22 cellular contexts compared by ENCODE assay signal in genomic region chr16:53201900-53202299, GRCh38.
DNase-seq lines count a peak whose midpoint lies in the region; ATAC-seq, FAIRE-seq and TF ChIP-seq lines count a peak whose summit lies in the region.
"Had no signal": no experiment of that assay in that cellular context is flagged by ENCODE, and none has a peak within 500 bp of the region (broad histone marks: within the 10 kb centered on the region; RNA-seq: fewer than 3 reads in every experiment).

No MANE protein-coding gene starts in this region.

- peaks cover 11% of the 10 kb centered on the region for H3K4me1 Mint-ChIP-seq in central memory CD8-positive, alpha-beta T cell
- no peaks in the 10 kb centered on the region for H3K4me1 Mint-ChIP-seq in endodermal cell
- H3K4me1 Mint-ChIP-seq in stimulated activated effector memory CD8-positive, alpha-beta T cell treated with anti-CD3 and anti-CD28 coated beads, Interleukin-12 subunit alpha, Interleukin-12 subunit beta, amount 100 ng/mL, for 72 hours = peaks cover 27% of the 10 kb centered on the region
- H3K4me1 Mint-ChIP-seq in naive thymus-derived CD8-positive, alpha-beta T cell = peaks cover 3 to 8% (median 7%) of the 10 kb centered on the region in 4 donors

- no peak for TF ChIP-seq CTCF in K562 (IDR thresholded peaks at IDR 0.05 in 2 of 3, conservative IDR thresholded peaks at IDR 0.05 in 1 of 3; ENCODE audit: insufficient read depth in 2 of 3, low read depth in 1 of 3, low read length in 3 of 3)
- no peak for TF ChIP-seq CTCF in endodermal cell (conservative IDR thresholded peaks at IDR 0.05)
- TF ChIP-seq CTCF in thyroid gland (IDR thresholded peaks at IDR 0.05) = no peak

- no peaks in the 10 kb centered on the region for H3K27me3 Mint-ChIP-seq in central memory CD8-positive, alpha-beta T cell
- H3K27me3 Mint-ChIP-seq in endodermal cell (ENCODE audit: insufficient read depth) = no peaks in the 10 kb centered on the region
- no peaks in the 10 kb centered on the region for H3K27me3 Mint-ChIP-seq in naive thymus-derived CD8-positive, alpha-beta T cell
- H3K27me3 Mint-ChIP-seq: CD4-positive, alpha-beta memory T cell; CD4-positive, CD25-positive, alpha-beta regulatory T cell; CD8-positive, alpha-beta memory T cell had no signal

- H3K9me3 ChIP-seq in K562 (replicated peaks; ENCODE audit: control insufficient read depth, insufficient read depth, low read depth, low read length) (no peaks in the 10 kb centered on the region), endodermal cell (ENCODE audit: control insufficient read depth, low read length) (peaks cover 24% of the 10 kb centered on the region), thyroid gland (no peaks in the 10 kb centered on the region)
- H3K9me3 ChIP-seq: BE2C had no signal

- H3K9ac ChIP-seq in K562 (ENCODE audit: insufficient read depth in 1 of 2, low read depth in 2 of 2, low read length in 2 of 2) (no peak overlapping the region), endodermal cell (ENCODE audit: extremely low read depth, low read length, poor library complexity, severe bottlenecking) (no peak overlapping the region)
- H3K9ac ChIP-seq: BLaER1 had no signal

- CTCF ChIA-PET in K562 (lab: Yijun Ruan, JAX; ENCODE audit: low intra/inter-chr PET ratio) = no interaction called here

- no peak for DNase-seq in K562 (ENCODE audit: extremely low read depth in 1 of 4, low spot score in 3 of 4)
- no peak for DNase-seq in central memory CD8-positive, alpha-beta T cell (ENCODE audit: low spot score in 2 of 2)
- no peak for DNase-seq in endodermal cell
- DNase-seq in stimulated activated effector memory CD8-positive, alpha-beta T cell treated with anti-CD3 and anti-CD28 coated beads, Interleukin-12 subunit alpha, Interleukin-12 subunit beta, amount 100 ng/mL, for 72 hours (ENCODE audit: low spot score in 2 of 2) = no peak
- DNase-seq in naive thymus-derived CD8-positive, alpha-beta T cell = no peak
- DNase-seq in NOMO-1 treated with DMSO at 0.1 percent for 48 hours (lab: John Stamatoyannopoulos, UW; ENCODE audit: unreplicated experiment) = no peak
- DNase-seq in thyroid gland = no peak
- DNase-seq: 8988T; ACHN; BE2C; C1 segment of cervical spinal cord; CD4-positive, alpha-beta memory T cell; CD4-positive, CD25-positive, alpha-beta regulatory T cell; CD8-positive, alpha-beta memory T cell; COR-L47; DMS79 treated with DMSO at 0.1 percent for 48 hours; GF-D8 had no signal

- H3K9me3 Mint-ChIP-seq in central memory CD8-positive, alpha-beta T cell = no peaks in the 10 kb centered on the region
- peaks cover 16% of the 10 kb centered on the region for H3K9me3 Mint-ChIP-seq in endodermal cell
- H3K9me3 Mint-ChIP-seq in stimulated activated effector memory CD8-positive, alpha-beta T cell treated with anti-CD3 and anti-CD28 coated beads, Interleukin-12 subunit alpha, Interleukin-12 subunit beta, amount 100 ng/mL, for 72 hours = no peaks in the 10 kb centered on the region
- H3K9me3 Mint-ChIP-seq in naive thymus-derived CD8-positive, alpha-beta T cell = no peaks in the 10 kb centered on the region
- H3K9me3 Mint-ChIP-seq: CD4-positive, alpha-beta memory T cell; CD4-positive, CD25-positive, alpha-beta regulatory T cell; CD8-positive, alpha-beta memory T cell had no signal

- H3K4me3 ChIP-seq in K562 (no peak overlapping the region), endodermal cell (ENCODE audit: low read length) (peak overlapping the region; percentile 45), thyroid gland (replicated peaks in 1 of 3) (no peak overlapping the region)
- H3K4me3 ChIP-seq: BLaER1 had no signal

- TF ChIP-seq RAD21 in K562 (CRISPR knock-in tag; conservative IDR thresholded peaks at IDR 0.05 in 1 of 2, IDR thresholded peaks at IDR 0.05 in 1 of 2) = no peak

- no peak overlapping the region for H3K4me2 ChIP-seq in K562 (ENCODE audit: insufficient read depth, low read length)
- H3K4me2 ChIP-seq: BLaER1 had no signal

- H3K27me3 ChIP-seq in K562 (ENCODE audit: control insufficient read depth in 2 of 2, insufficient read depth in 2 of 2, low read length in 2 of 2) (no peaks in the 10 kb centered on the region), endodermal cell (ENCODE audit: control insufficient read depth, insufficient read depth, low read length, poor library complexity, severe bottlenecking) (no peaks in the 10 kb centered on the region), thyroid gland (no peaks in the 10 kb centered on the region)
- H3K27me3 ChIP-seq: BE2C, BLaER1 had no signal

- POLR2A ChIA-PET in K562 (lab: Yijun Ruan, JAX) = no interaction called here
- POLR2A ChIA-PET in naive thymus-derived CD8-positive, alpha-beta T cell (lab: Charles Lee) = no interaction called here

- H3K27ac ChIP-seq in K562 (ENCODE audit: extremely low read depth, low read depth, low read length) = no peak overlapping the region
- H3K27ac ChIP-seq in endodermal cell (ENCODE audit: low read depth, low read length) = no peak overlapping the region
- H3K27ac ChIP-seq in thyroid gland = no peak overlapping the region
- H3K27ac ChIP-seq: BLaER1 had no signal

- no peak for ATAC-seq in K562
- ATAC-seq in central memory CD8-positive, alpha-beta T cell (replicated peaks; ENCODE audit: extremely low read depth, poor library complexity, severe bottlenecking) = no peak
- no peak for ATAC-seq in stimulated activated effector memory CD8-positive, alpha-beta T cell treated with anti-CD3 and anti-CD28 coated beads, Interleukin-12 subunit alpha, Interleukin-12 subunit beta, amount 100 ng/mL, for 72 hours
- no peak for ATAC-seq in naive thymus-derived CD8-positive, alpha-beta T cell
- ATAC-seq in HG03108 (IDR thresholded peaks at IDR 0.05; ENCODE audit: unreplicated experiment) = no peak

- peaks cover 4% of the 10 kb centered on the region for H3K36me3 Mint-ChIP-seq in central memory CD8-positive, alpha-beta T cell (ENCODE audit: insufficient read depth)
- H3K36me3 Mint-ChIP-seq in endodermal cell (ENCODE audit: low read depth) = peaks cover 19% of the 10 kb centered on the region
- H3K36me3 Mint-ChIP-seq in stimulated activated effector memory CD8-positive, alpha-beta T cell treated with anti-CD3 and anti-CD28 coated beads, Interleukin-12 subunit alpha, Interleukin-12 subunit beta, amount 100 ng/mL, for 72 hours = peaks cover 9% of the 10 kb centered on the region
- peaks cover 0 to 8% (median 7%) of the 10 kb centered on the region in 3 donors for H3K36me3 Mint-ChIP-seq in naive thymus-derived CD8-positive, alpha-beta T cell

- peak overlapping the region; percentile 29 for H3K27ac Mint-ChIP-seq in central memory CD8-positive, alpha-beta T cell (ENCODE audit: low read depth)
- H3K27ac Mint-ChIP-seq in endodermal cell = no peak overlapping the region
- peak overlapping the region; percentile 65 for H3K27ac Mint-ChIP-seq in stimulated activated effector memory CD8-positive, alpha-beta T cell treated with anti-CD3 and anti-CD28 coated beads, Interleukin-12 subunit alpha, Interleukin-12 subunit beta, amount 100 ng/mL, for 72 hours
- H3K27ac Mint-ChIP-seq in naive thymus-derived CD8-positive, alpha-beta T cell = peak overlapping the region in 1 of 10 donors; percentile 18
- H3K27ac Mint-ChIP-seq: CD4-positive, CD25-positive, alpha-beta regulatory T cell had no signal

- intact Hi-C loops in K562 (cut with micrococcal nuclease) = no loop called here
- intact Hi-C loops in thyroid gland (cut with DNase I) = no loop called here

- TF ChIP-seq EP300 in K562 (IDR thresholded peaks at IDR 0.05; ENCODE audit: low read length) = no peak

- 10% methylated on average over 1 of the region's 1 CpG for WGBS in K562 (ENCODE audit: insufficient coverage, low coverage, missing lambda C conversion rate)
- 0% methylated on average over 1 of the region's 1 CpG; no CpG with 5 or more reads in 1 of the 2 experiments for WGBS in endodermal cell (ENCODE audit: insufficient coverage in 1 of 2, insufficient read length in 1 of 2), 2 experiments
- WGBS in thyroid gland, 2 donors = 94 to 97% methylated on average over 1 of the region's 1 CpG

- H3K36me3 ChIP-seq in K562 (ENCODE audit: control insufficient read depth, insufficient read depth, low read length) (peaks cover 4% of the 10 kb centered on the region; the same call in 1 of the 3 replicates), endodermal cell (ENCODE audit: control insufficient read depth, insufficient read depth, low read length) (peaks cover 12% of the 10 kb centered on the region), thyroid gland (no peaks in the 10 kb centered on the region)

- H3K9me1 ChIP-seq in K562 (ENCODE audit: control insufficient read depth, insufficient read depth, low read length) = no peaks in the 10 kb centered on the region

- H3K4me1 ChIP-seq in K562 (replicated peaks in 1 of 2; ENCODE audit: control insufficient read depth in 2 of 2, insufficient read depth in 2 of 2, low read length in 2 of 2) = peaks cover 0 to 4% of the 10 kb centered on the region in 2 experiments; a peak in 2 of 5 replicates
- H3K4me1 ChIP-seq in endodermal cell (ENCODE audit: control insufficient read depth, insufficient read depth, low read length) = no peaks in the 10 kb centered on the region
- no peaks in the 10 kb centered on the region for H3K4me1 ChIP-seq in thyroid gland

- TF ChIP-seq POLR2A in K562 (conservative IDR thresholded peaks at IDR 0.05) = no peak
- TF ChIP-seq POLR2A in thyroid gland (IDR thresholded peaks at IDR 0.05) = no peak

- FAIRE-seq in K562 (lab: Jason Lieb, UNC) = no peak
- FAIRE-seq: D721Med, GM12891 had no signal

- BruUV-seq in K562 (replicated peaks; lab: Mats Ljungman, UMichigan) = no TSS peak

- no peak overlapping the region for H3K4me3 Mint-ChIP-seq in central memory CD8-positive, alpha-beta T cell
- H3K4me3 Mint-ChIP-seq in endodermal cell = no peak overlapping the region
- no peak overlapping the region for H3K4me3 Mint-ChIP-seq in stimulated activated effector memory CD8-positive, alpha-beta T cell treated with anti-CD3 and anti-CD28 coated beads, Interleukin-12 subunit alpha, Interleukin-12 subunit beta, amount 100 ng/mL, for 72 hours
- no peak overlapping the region for H3K4me3 Mint-ChIP-seq in naive thymus-derived CD8-positive, alpha-beta T cell
- H3K4me3 Mint-ChIP-seq: CD14-positive monocyte; CD4-positive, alpha-beta memory T cell; CD4-positive, CD25-positive, alpha-beta regulatory T cell had no signal

- in situ Hi-C loops in K562 (cut with MboI) = no loop called here

- H3K79me2 ChIP-seq in K562 (ENCODE audit: control insufficient read depth, insufficient read depth, low read length) = peaks cover 45% of the 10 kb centered on the region

- H2AFZ ChIP-seq in K562 (ENCODE audit: low read depth, low read length) = no peak overlapping the region

- no peaks in the 10 kb centered on the region for H4K20me1 ChIP-seq in K562 (replicated peaks; ENCODE audit: control insufficient read depth, insufficient read depth, low read length)
- H4K20me1 ChIP-seq: BLaER1 had no signal
